In genomic region chr12:302766-303165, GRCh38 we compare ENCODE assay signal across 6 cellular contexts. TPM values are rescaled to one million over a fixed set of nuclear protein-coding genes. Genes with fewer than 3 reads are reported as not detected.
"Had no signal": no experiment of that assay in that cellular context is flagged by ENCODE, and none has a peak within 500 bp of the region (broad histone marks: within the 10 kb centered on the region; RNA-seq: fewer than 3 reads in every experiment).

No MANE protein-coding gene starts in this region.

RNA-seq across cellular contexts. Expression of gene SLC6A13, which starts 40.1 kb away (rescaled TPM):
- total RNA-seq: esophagus muscularis mucosa, fibroblast of villous mesenchyme, lower leg skin, mesenteric fat pad, mononuclear cell, suprapubic skin had no signal
